Comparison of ENCODE assay signal across 18 cellular contexts in the genomic region with DNA sequence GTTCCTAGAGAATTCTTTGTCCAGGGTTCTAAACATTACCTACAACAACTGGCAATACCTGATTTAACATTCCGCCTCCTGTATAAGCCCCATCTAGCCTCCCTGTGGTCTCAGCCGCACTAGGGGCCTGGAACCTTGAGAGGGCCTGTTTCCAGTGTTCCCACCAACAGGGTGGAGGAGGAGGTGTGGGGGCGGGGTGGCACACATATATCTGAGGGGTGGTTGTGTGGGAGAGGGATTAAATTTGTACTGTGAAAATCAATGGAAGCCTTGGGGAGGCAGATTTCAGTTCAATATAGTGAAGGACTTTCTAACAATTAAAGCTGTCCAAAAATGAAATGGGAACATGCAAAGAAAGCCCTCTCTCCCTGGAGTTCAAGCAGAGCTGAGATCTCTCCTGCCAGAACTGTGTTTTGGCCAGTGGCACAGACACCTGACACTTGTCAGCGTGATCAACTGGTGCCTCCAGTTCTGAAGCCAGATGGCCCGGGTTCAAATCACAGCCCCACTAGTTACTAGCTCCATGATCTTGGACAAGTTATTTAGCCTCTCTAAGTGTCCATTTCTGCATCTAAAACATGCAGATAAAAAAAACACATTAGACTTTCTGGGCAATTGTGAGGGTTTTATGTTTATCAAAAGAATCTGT. TPM values are rescaled to one million over a fixed set of nuclear protein-coding genes. Genes with fewer than 3 reads are reported as not detected.
DNase-seq lines count a peak whose midpoint lies in the region; ATAC-seq and TF ChIP-seq lines count a peak whose summit lies in the region.
"Had no signal": no experiment of that assay in that cellular context is flagged by ENCODE, and none has a peak within 500 bp of the region (broad histone marks: within the 10 kb centered on the region; RNA-seq: fewer than 3 reads in every experiment).

No MANE protein-coding gene starts in this region.

- DNase-seq in LNCaP clone FGC (ENCODE audit: low read depth) (peak; percentile 65), heart left ventricle (peak in 4 of 5 donors; percentile 52 to 80 (median 58)), foreskin melanocyte (no peak), epidermal melanocyte (ENCODE audit: insufficient read length, low spot score) (no peak), NCI-H2227 treated with DMSO at 0.1 percent for 48 hours (lab: John Stamatoyannopoulos, UW) (no peak)
- DNase-seq: COR-L47, EL, NCI-H187 treated with DMSO at 0.1 percent for 48 hours, NCI-H2171, NCI-H82, PC-9 had no signal

- TF ChIP-seq CTCF in C4-2B (conservative IDR thresholded peaks at IDR 0.05) (no peak), LNCaP clone FGC (IDR thresholded peaks at IDR 0.05; ENCODE audit: control insufficient read depth, extremely low read depth, insufficient read depth) (no peak), heart left ventricle (IDR thresholded peaks at IDR 0.05) (no peak), nephron (IDR thresholded peaks at IDR 0.05; ENCODE audit: unreplicated experiment in 3 of 3) (no peak)

- peaks cover 0 to 40% (median 8%) of the 10 kb centered on the region in 12 donors for H3K4me1 ChIP-seq in heart left ventricle
- H3K4me1 ChIP-seq: A549 had no signal

- intact Hi-C loops in heart left ventricle (cut with DNase I), result no loop called here

- H3K27ac ChIP-seq in C4-2B, result peak overlapping the region; percentile 59
- peak overlapping the region in 7 of 12 donors; percentile 6 to 69 (median 58) for H3K27ac ChIP-seq in heart left ventricle
- H3K27ac ChIP-seq: A549, PC-9 had no signal

- H3K4me1 Mint-ChIP-seq in nephron, result peaks cover 58% of the 10 kb centered on the region

- H3K9me3 ChIP-seq in heart left ventricle, result no peaks in the 10 kb centered on the region
- H3K9me3 ChIP-seq: A549 had no signal

- H3K9me3 Mint-ChIP-seq in nephron, result no peaks in the 10 kb centered on the region

- H3K4me3 ChIP-seq in LNCaP clone FGC (ENCODE audit: low read depth, low read length) (peak overlapping the region; percentile 3; the same call in 1 of the 2 replicates), heart left ventricle (no peak overlapping the region)
- H3K4me3 ChIP-seq: A549, PC-9 had no signal

- 64 to 80% (median 74%) methylated on average over 5 of the region's 5 CpGs for WGBS in heart left ventricle, 4 donors

- H3K36me3 ChIP-seq in heart left ventricle, result no peaks in the 10 kb centered on the region

- H3K4me3 Mint-ChIP-seq in nephron, result no peak overlapping the region

- H3K27me3 ChIP-seq in heart left ventricle, result peaks cover 0 to under 1% (median 0%) of the 10 kb centered on the region in 9 donors

- H3K27ac Mint-ChIP-seq in nephron, result peak overlapping the region in 2 of 3 experiments; percentile 30 to 86

- H3K36me3 Mint-ChIP-seq in nephron (ENCODE audit: low read depth), result no peaks in the 10 kb centered on the region

- peaks cover 4% of the 10 kb centered on the region for H3K27me3 Mint-ChIP-seq in nephron (ENCODE audit: low read depth)

- ATAC-seq in heart left ventricle, result peak; percentile 75 to 86 (median 82)
- no peak for ATAC-seq in HG03097 (IDR thresholded peaks at IDR 0.05; ENCODE audit: low FRiP score, unreplicated experiment)
- ATAC-seq: A549, HCT116 had no signal

- TF ChIP-seq POLR2A in heart left ventricle (IDR thresholded peaks at IDR 0.05), result no peak

RNA-seq across cellular contexts. Expression of a gene that starts 17.0 kb away (rescaled TPM):
- total RNA-seq in heart left ventricle, result 10 to 100 TPM; 11.3 to 42.0 (median 25.5) TPM
- 1 to 10 TPM; 1.7 to 8.8 TPM for polyA plus RNA-seq in heart left ventricle

RNA-seq across cellular contexts. Expression of a gene that starts 56.4 kb away (rescaled TPM):
- total RNA-seq in heart left ventricle, result under 1 TPM in 1 of 9 donors, not detected in 8; 0.08 TPM
- not detected for polyA plus RNA-seq in heart left ventricle
- total RNA-seq: NCI-H460, PC-9, SK-MEL-5 had no signal

Comparison
In these comparisons a context has a peak if more than half of its experiments do, and no peak if none do; other contexts are left out.
1. DNase-seq: peak in LNCaP clone FGC (single experiment) and heart left ventricle (4 of 5); none in foreskin melanocyte (single experiment), epidermal melanocyte (single experiment) and NCI-H2227 treated with DMSO at 0.1 percent for 48 hours (single experiment).